1 cellular context compared by ENCODE assay signal in the genomic region with DNA sequence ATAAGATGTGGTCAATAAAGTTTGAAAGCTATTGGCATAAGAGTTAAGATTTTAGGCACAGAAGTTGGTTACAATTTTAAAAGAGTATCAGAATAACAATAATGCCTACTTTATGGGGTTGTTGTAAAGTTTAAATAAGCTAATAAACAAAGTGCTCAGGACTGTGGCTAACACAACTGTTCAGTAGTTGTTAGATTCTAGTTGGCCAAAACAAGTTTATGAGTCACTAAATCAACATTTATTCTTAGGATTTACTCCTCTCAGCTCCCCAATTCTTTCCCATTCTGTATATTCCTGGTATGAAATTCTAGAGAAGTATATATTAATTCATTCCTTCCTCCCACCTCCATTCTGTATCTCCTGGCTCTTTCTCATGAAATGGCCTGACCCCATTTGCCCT.
TF ChIP-seq lines count a peak whose summit lies in the region.

No MANE protein-coding gene starts in this region.

TF ChIP-seq in A549, 52 proteins besides CTCF, POLR2A, EP300 and RAD21 (continued from another document):
- TF ChIP-seq, protein P1, sequence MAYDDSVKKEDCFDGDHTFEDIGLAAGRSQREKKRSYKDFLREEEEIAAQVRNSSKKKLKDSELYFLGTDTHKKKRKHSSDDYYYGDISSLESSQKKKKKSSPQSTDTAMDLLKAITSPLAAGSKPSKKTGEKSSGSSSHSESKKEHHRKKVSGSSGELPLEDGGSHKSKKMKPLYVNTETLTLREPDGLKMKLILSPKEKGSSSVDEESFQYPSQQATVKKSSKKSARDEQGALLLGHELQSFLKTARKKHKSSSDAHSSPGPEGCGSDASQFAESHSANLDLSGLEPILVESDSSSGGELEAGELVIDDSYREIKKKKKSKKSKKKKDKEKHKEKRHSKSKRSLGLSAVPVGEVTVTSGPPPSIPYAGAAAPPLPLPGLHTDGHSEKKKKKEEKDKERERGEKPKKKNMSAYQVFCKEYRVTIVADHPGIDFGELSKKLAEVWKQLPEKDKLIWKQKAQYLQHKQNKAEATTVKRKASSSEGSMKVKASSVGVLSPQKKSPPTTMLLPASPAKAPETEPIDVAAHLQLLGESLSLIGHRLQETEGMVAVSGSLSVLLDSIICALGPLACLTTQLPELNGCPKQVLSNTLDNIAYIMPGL (CRISPR knock-in tag; IDR thresholded peaks at IDR 0.05; ENCODE audit: borderline replicate concordance): no peak
- no peak for TF ChIP-seq TFCP2L1 (CRISPR knock-in tag; IDR thresholded peaks at IDR 0.05)
- TF ChIP-seq FOSL2 (IDR thresholded peaks at IDR 0.05): no peak
- TF ChIP-seq FOSL2 (CRISPR knock-in tag; IDR thresholded peaks at IDR 0.05): no peak
- TF ChIP-seq HOXB5 (CRISPR knock-in tag; IDR thresholded peaks at IDR 0.05): no peak
- no peak for TF ChIP-seq GATA3 (IDR thresholded peaks at IDR 0.05; ENCODE audit: borderline replicate concordance)
- no peak for TF ChIP-seq MAFK (IDR thresholded peaks at IDR 0.05; ENCODE audit: partially characterized antibody)
- TF ChIP-seq ZSCAN20 (CRISPR knock-in tag; IDR thresholded peaks at IDR 0.05): no peak
- TF ChIP-seq ESRRA (IDR thresholded peaks at IDR 0.05; ENCODE audit: borderline replicate concordance, low read length): no peak
- TF ChIP-seq RFX5 (IDR thresholded peaks at IDR 0.05): no peak
- TF ChIP-seq FOXS1 (CRISPR knock-in tag; IDR thresholded peaks at IDR 0.05): no peak
- no peak for TF ChIP-seq POLR2AphosphoS2 (conservative IDR thresholded peaks at IDR 0.05; ENCODE audit: low read length)
- no peak for TF ChIP-seq ZFP36 (IDR thresholded peaks at IDR 0.05; ENCODE audit: borderline replicate concordance, partially characterized antibody)
